In the genomic region with DNA sequence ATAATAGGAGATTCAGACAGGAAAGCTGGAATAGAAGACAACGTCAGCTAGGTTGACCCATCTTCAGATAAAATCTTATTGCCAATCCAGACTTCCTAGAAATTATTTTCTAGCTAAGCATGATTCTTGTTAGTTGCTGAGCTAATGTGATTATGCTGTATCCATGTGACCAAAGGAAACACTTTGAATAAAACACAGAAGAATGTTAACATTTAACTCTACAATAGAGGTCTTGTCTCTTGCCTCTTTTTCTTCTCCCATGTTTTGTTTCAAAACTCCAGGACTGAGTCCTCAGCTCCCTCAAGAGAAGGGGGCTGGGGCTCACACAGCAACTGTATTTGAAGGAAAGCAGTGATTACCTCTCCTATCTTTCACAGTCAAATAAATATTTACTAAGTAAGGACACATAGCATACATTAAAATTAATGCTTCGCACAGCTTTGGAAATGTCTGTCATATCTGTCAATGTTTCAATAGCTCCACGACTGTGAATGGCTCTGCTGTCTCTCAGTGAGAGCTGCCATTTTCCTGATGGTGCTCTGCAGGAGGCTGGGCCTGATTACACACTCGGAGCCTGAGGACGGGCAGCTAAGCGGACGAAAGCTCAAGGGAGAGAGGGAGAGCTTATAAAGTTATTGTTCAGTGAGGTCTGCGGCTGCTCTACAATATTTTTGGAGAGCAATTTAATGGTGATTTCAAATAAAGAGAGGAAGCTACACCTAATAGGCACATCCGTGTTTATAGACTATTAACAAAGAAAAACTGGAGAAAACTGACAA, we compare ENCODE assay signal across 20 cellular contexts.
DNase-seq lines count a peak whose midpoint lies in the region; TF ChIP-seq lines count a peak whose summit lies in the region.
"Had no signal": no experiment of that assay in that cellular context is flagged by ENCODE, and none has a peak within 500 bp of the region (broad histone marks: within the 10 kb centered on the region; RNA-seq: fewer than 3 reads in every experiment).

No MANE protein-coding gene starts in this region.

- H3K9me2 ChIP-seq in hepatocyte (replicated peaks; ENCODE audit: insufficient read depth) = no peaks in the 10 kb centered on the region

- POLR2A ChIA-PET in activated CD4-positive, alpha-beta memory T cell treated with anti-CD3 and anti-CD28 coated beads, Interleukin-2, amount 10 ng/mL, durations not matched to agents 7 days and 5 days (lab: Charles Lee) = no interaction called here

- CTCF ChIA-PET in activated CD4-positive, alpha-beta memory T cell treated with anti-CD3 and anti-CD28 coated beads, Interleukin-2, amount 10 ng/mL, durations not matched to agents 7 days and 5 days (lab: Charles Lee) = no interaction called here

- no peaks in the 10 kb centered on the region for H3K79me2 ChIP-seq in hepatocyte

- H3K27me3 Mint-ChIP-seq in progenitor cell of endocrine pancreas = peaks cover 27% of the 10 kb centered on the region
- no peaks in the 10 kb centered on the region for H3K27me3 Mint-ChIP-seq in activated CD4-positive, alpha-beta memory T cell treated with anti-CD3 and anti-CD28 coated beads, Interleukin-2, amount 10 ng/mL, durations not matched to agents 7 days and 5 days
- H3K27me3 Mint-ChIP-seq: activated CD4-positive, alpha-beta memory T cell treated with anti-CD3 and anti-CD28 coated beads for 36 hours; stimulated activated memory B cell treated with anti-CD40 and anti-IgM and Interleukin-4, amounts not matched to agents 10 μg/mL and 1 μg/mL and 100 μg/mL, for 72 hours had no signal

- H3K4me3 Mint-ChIP-seq in progenitor cell of endocrine pancreas (ENCODE audit: low read depth) = no peak overlapping the region
- no peak overlapping the region for H3K4me3 Mint-ChIP-seq in activated CD4-positive, alpha-beta memory T cell treated with anti-CD3 and anti-CD28 coated beads, Interleukin-2, amount 10 ng/mL, durations not matched to agents 7 days and 5 days
- H3K4me3 Mint-ChIP-seq: activated CD4-positive, alpha-beta memory T cell treated with anti-CD3 and anti-CD28 coated beads for 36 hours; stimulated activated memory B cell treated with anti-CD40 and anti-IgM and Interleukin-4, amounts not matched to agents 10 μg/mL and 1 μg/mL and 100 μg/mL, for 72 hours; WTC11 had no signal

- DNase-seq in COLO829 (ENCODE audit: low spot score) = peak; percentile 67
- no peak for DNase-seq in SJCRH30
- no peak for DNase-seq in hepatocyte (ENCODE audit: low spot score)
- DNase-seq in progenitor cell of endocrine pancreas (ENCODE audit: low spot score, unreplicated experiment) = no peak
- DNase-seq in NCI-H2171 treated with DMSO at 0.1 percent for 48 hours (lab: John Stamatoyannopoulos, UW) = no peak
- no peak for DNase-seq in activated CD4-positive, alpha-beta memory T cell treated with anti-CD3 and anti-CD28 coated beads, Interleukin-2, amount 10 ng/mL, durations not matched to agents 7 days and 5 days
- DNase-seq in SKM-1 (lab: John Stamatoyannopoulos, UW; ENCODE audit: unreplicated experiment) = no peak
- DNase-seq in hepatic stellate cell (ENCODE audit: low spot score) = no peak
- DNase-seq: activated CD4-positive, alpha-beta memory T cell treated with anti-CD3 and anti-CD28 coated beads for 36 hours; activated T-cell treated with anti-CD3 and anti-CD28 coated beads, Interleukin-2, amount 50 U/mL, for 1 hour; effector CD8-positive, alpha-beta T cell; GDM1; NCI-H1105; stimulated activated CD4-positive, alpha-beta T cell treated with anti-CD3 and anti-CD28 coated beads, Interleukin-1b, Interleukin-23, amount 100 ng/mL, for 48 hours; T-helper 9 cell had no signal

- no peak overlapping the region for H2AFZ ChIP-seq in hepatocyte

- peaks cover 8% of the 10 kb centered on the region for H3K4me1 Mint-ChIP-seq in progenitor cell of endocrine pancreas (ENCODE audit: low read depth)
- no peaks in the 10 kb centered on the region for H3K4me1 Mint-ChIP-seq in activated CD4-positive, alpha-beta memory T cell treated with anti-CD3 and anti-CD28 coated beads, Interleukin-2, amount 10 ng/mL, durations not matched to agents 7 days and 5 days
- H3K4me1 Mint-ChIP-seq: stimulated activated memory B cell treated with anti-CD40 and anti-IgM and Interleukin-4, amounts not matched to agents 10 μg/mL and 1 μg/mL and 100 μg/mL, for 72 hours had no signal

- H3K36me3 ChIP-seq in SJCRH30 = no peaks in the 10 kb centered on the region
- H3K36me3 ChIP-seq in hepatocyte (replicated peaks; ENCODE audit: insufficient read depth, low read depth) = no peaks in the 10 kb centered on the region
- H3K36me3 ChIP-seq: Peyer's patch, right lobe of liver had no signal

- peaks cover 4% of the 10 kb centered on the region for H3K9me3 Mint-ChIP-seq in progenitor cell of endocrine pancreas (ENCODE audit: low read depth)
- peaks cover 13% of the 10 kb centered on the region for H3K9me3 Mint-ChIP-seq in activated CD4-positive, alpha-beta memory T cell treated with anti-CD3 and anti-CD28 coated beads, Interleukin-2, amount 10 ng/mL, durations not matched to agents 7 days and 5 days
- H3K9me3 Mint-ChIP-seq: HFFc6 had no signal

- no peaks in the 10 kb centered on the region for H3K36me3 Mint-ChIP-seq in progenitor cell of endocrine pancreas (ENCODE audit: insufficient read depth)
- no peaks in the 10 kb centered on the region for H3K36me3 Mint-ChIP-seq in activated CD4-positive, alpha-beta memory T cell treated with anti-CD3 and anti-CD28 coated beads, Interleukin-2, amount 10 ng/mL, durations not matched to agents 7 days and 5 days (ENCODE audit: low read depth)
- H3K36me3 Mint-ChIP-seq: activated CD4-positive, alpha-beta memory T cell treated with anti-CD3 and anti-CD28 coated beads for 36 hours; stimulated activated memory B cell treated with anti-CD40 and anti-IgM and Interleukin-4, amounts not matched to agents 10 μg/mL and 1 μg/mL and 100 μg/mL, for 72 hours; WTC11 had no signal

- WGBS in hepatocyte (ENCODE audit: low lambda C conversion rate, missing lambda C conversion rate) = 75% methylated on average over 9 of the region's 9 CpGs

- H4K20me1 ChIP-seq in hepatocyte (ENCODE audit: insufficient read depth, poor library complexity, severe bottlenecking) = no peaks in the 10 kb centered on the region

- H3K9me3 ChIP-seq in SJCRH30 (replicated peaks) (no peaks in the 10 kb centered on the region; the same call in 1 of the 2 replicates), hepatocyte (ENCODE audit: low read depth) (no peaks in the 10 kb centered on the region)
- H3K9me3 ChIP-seq: Peyer's patch had no signal

- H3K4me1 ChIP-seq in SJCRH30 = peaks cover 16% of the 10 kb centered on the region
- peaks cover 8% of the 10 kb centered on the region for H3K4me1 ChIP-seq in hepatocyte (ENCODE audit: insufficient read depth)
- H3K4me1 ChIP-seq: Peyer's patch had no signal

- H3K4me3 ChIP-seq in SJCRH30 = no peak overlapping the region
- no peak overlapping the region for H3K4me3 ChIP-seq in hepatocyte
- H3K4me3 ChIP-seq: Peyer's patch, right lobe of liver had no signal

- no peaks in the 10 kb centered on the region for H3K27me3 ChIP-seq in SJCRH30
- no peaks in the 10 kb centered on the region for H3K27me3 ChIP-seq in hepatocyte
- H3K27me3 ChIP-seq: Peyer's patch, right lobe of liver had no signal

- H3K4me2 ChIP-seq in hepatocyte = no peak overlapping the region

- TF ChIP-seq CTCF in hepatocyte (IDR thresholded peaks at IDR 0.05; ENCODE audit: poor library complexity) = no peak
- TF ChIP-seq CTCF in progenitor cell of endocrine pancreas (IDR thresholded peaks at IDR 0.05; ENCODE audit: unreplicated experiment) = no peak

- H3K27ac ChIP-seq in SJCRH30 (peak overlapping the region; percentile 35), hepatocyte (peak overlapping the region; percentile 47)
- H3K27ac ChIP-seq: Peyer's patch had no signal

- H3K27ac Mint-ChIP-seq in progenitor cell of endocrine pancreas = peak overlapping the region; percentile 6
- no peak overlapping the region for H3K27ac Mint-ChIP-seq in activated CD4-positive, alpha-beta memory T cell treated with anti-CD3 and anti-CD28 coated beads, Interleukin-2, amount 10 ng/mL, durations not matched to agents 7 days and 5 days
- H3K27ac Mint-ChIP-seq: activated CD4-positive, alpha-beta memory T cell treated with anti-CD3 and anti-CD28 coated beads for 36 hours; HFFc6; stimulated activated memory B cell treated with anti-CD40 and anti-IgM and Interleukin-4, amounts not matched to agents 10 μg/mL and 1 μg/mL and 100 μg/mL, for 72 hours; WTC11 had no signal
